8 cellular contexts compared by ENCODE assay signal in the genomic region with DNA sequence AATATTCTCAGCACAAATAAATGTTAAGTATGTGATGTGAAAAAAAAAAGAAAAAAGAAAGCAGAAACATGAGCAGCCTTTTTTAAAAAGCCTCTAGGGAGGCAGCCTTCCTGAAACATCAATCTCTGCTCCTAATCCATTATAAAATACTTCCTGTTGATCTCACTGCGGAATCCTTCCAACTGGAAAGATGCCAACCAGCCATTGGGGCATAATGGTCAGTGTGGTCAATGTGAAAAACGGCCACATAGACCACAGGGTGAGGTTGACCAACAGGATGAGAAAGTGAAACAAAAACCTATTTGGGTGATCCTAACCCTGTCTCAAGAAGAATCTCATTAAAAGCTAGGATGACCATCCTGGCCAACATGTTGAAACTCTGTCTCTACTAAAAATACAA. TPM values are rescaled to one million over a fixed set of nuclear protein-coding genes. Genes with fewer than 3 reads are reported as not detected.
A peak's percentile ranks its signal among the peaks of the same experiment; 100 is the strongest.
DNase-seq lines count a peak whose midpoint lies in the region; ATAC-seq and TF ChIP-seq lines count a peak whose summit lies in the region.
"Had no signal": no experiment of that assay in that cellular context is flagged by ENCODE, and none has a peak within 500 bp of the region (broad histone marks: within the 10 kb centered on the region; RNA-seq: fewer than 3 reads in every experiment).

No MANE protein-coding gene starts in this region.

- H3K27ac ChIP-seq in thyroid gland = no peak overlapping the region

- no peak for TF ChIP-seq CTCF in thyroid gland (IDR thresholded peaks at IDR 0.05)

- ATAC-seq in GM19452 (IDR thresholded peaks at IDR 0.05; ENCODE audit: unreplicated experiment) (peak; percentile 85), GM21576 (IDR thresholded peaks at IDR 0.05; ENCODE audit: unreplicated experiment) (no peak)

- intact Hi-C loops in thyroid gland (cut with DNase I) = no loop called here

- no peak overlapping the region for H3K4me3 ChIP-seq in thyroid gland (replicated peaks in 1 of 3)

- 49 to 58% methylated on average over 2 of the region's 2 CpGs for WGBS in thyroid gland, 2 donors

- H3K4me1 ChIP-seq in thyroid gland = no peaks in the 10 kb centered on the region

- H3K9me3 ChIP-seq in thyroid gland = no peaks in the 10 kb centered on the region

- no peak for TF ChIP-seq POLR2A in thyroid gland (IDR thresholded peaks at IDR 0.05)

- no peaks in the 10 kb centered on the region for H3K27me3 ChIP-seq in thyroid gland

- peak; percentile 88 for DNase-seq in OCI-M1 (lab: John Stamatoyannopoulos, UW)
- DNase-seq in glomerular visceral epithelial cell (ENCODE audit: extremely low spot score) = peak; percentile 71
- DNase-seq in thyroid gland = peak; percentile 11 to 19
- no peak for DNase-seq in activated CD4-positive, alpha-beta T cell treated with anti-CD3 and anti-CD28 coated beads, Interleukin-2, amount 50 U/mL, for 48 hours
- DNase-seq in AML-193 (lab: John Stamatoyannopoulos, UW) = no peak
- DNase-seq: activated naive CD8-positive, alpha-beta T cell treated with anti-CD3 and anti-CD28 coated beads, Interleukin-2, amount 10 ng/mL, durations not matched to agents 7 days and 5 days had no signal

- H3K36me3 ChIP-seq in thyroid gland = no peaks in the 10 kb centered on the region

RNA-seq across cellular contexts. Expression of a gene that starts 26.1 kb away (rescaled TPM):
- 10 to 100 TPM; 26.1 to 95.4 (median 56.1) TPM for total RNA-seq in thyroid gland
- total RNA-seq: activated naive CD8-positive, alpha-beta T cell treated with anti-CD3 and anti-CD28 coated beads, Interleukin-2, amount 10 ng/mL, durations not matched to agents 7 days and 5 days had no signal

Comparison
In these comparisons a context has a peak if more than half of its experiments do, and no peak if none do; other contexts are left out.
1. DNase-seq: peak in OCI-M1 (single experiment), glomerular visceral epithelial cell (single experiment) and thyroid gland (2 of 2); none in activated CD4-positive, alpha-beta T cell treated with anti-CD3 and anti-CD28 coated beads, Interleukin-2, amount 50 U/mL, for 48 hours (0 of 2) and AML-193 (0 of 2).